Comparison of ENCODE assay signal across 22 cellular contexts in genomic region chr12:89391726-89392336, GRCh38. TPM values are rescaled to one million over a fixed set of nuclear protein-coding genes. Genes with fewer than 3 reads are reported as not detected.
DNase-seq lines count a peak whose midpoint lies in the region; ATAC-seq and TF ChIP-seq lines count a peak whose summit lies in the region.
"Had no signal": no experiment of that assay in that cellular context is flagged by ENCODE, and none has a peak within 500 bp of the region (broad histone marks: within the 10 kb centered on the region; RNA-seq: fewer than 3 reads in every experiment).

No MANE protein-coding gene starts in this region.

- intact Hi-C loops in A673 (cut with micrococcal nuclease; ENCODE audit: unreplicated experiment) (no loop called here), colonic mucosa (cut with DNase I) (no loop called here)

- H3K27ac ChIP-seq in A673 (ENCODE audit: low read depth, low read length, poor library complexity, severe bottlenecking) (peak overlapping the region; percentile 88), colonic mucosa (peak overlapping the region; percentile 68), osteoblast (ENCODE audit: low read depth, low read length) (peak overlapping the region; percentile 82)
- H3K27ac ChIP-seq: psoas muscle, tibial artery had no signal

- H3K4me1 ChIP-seq in A673 (ENCODE audit: insufficient read depth, low read length, poor library complexity, severe bottlenecking) (peaks cover 57% of the 10 kb centered on the region), colonic mucosa (peaks cover 4% of the 10 kb centered on the region), osteoblast (ENCODE audit: insufficient read depth, low read length) (peaks cover 23% of the 10 kb centered on the region)
- H3K4me1 ChIP-seq: breast epithelium, Peyer's patch, tibial artery had no signal

- POLR2A ChIA-PET in A673 (lab: Charles Lee; ENCODE audit: low non-redundant PET), result no interaction called here

- no peak overlapping the region for H3K9ac ChIP-seq in colonic mucosa (ENCODE audit: low read depth in 2 of 2, low read length in 2 of 2)
- H3K9ac ChIP-seq: SK-N-SH had no signal

- no peaks in the 10 kb centered on the region for H3K79me2 ChIP-seq in osteoblast (ENCODE audit: insufficient read depth, low read length)

- no peak overlapping the region for H3K4me2 ChIP-seq in osteoblast (ENCODE audit: insufficient read depth, low read length)
- H3K4me2 ChIP-seq: SK-N-SH had no signal

- ATAC-seq in HG03108 (IDR thresholded peaks at IDR 0.05; ENCODE audit: unreplicated experiment), result no peak
- ATAC-seq: psoas muscle had no signal

- no peaks in the 10 kb centered on the region for H3K9me3 ChIP-seq in A673 (ENCODE audit: low read depth, low read length, poor library complexity, severe bottlenecking)
- no peaks in the 10 kb centered on the region for H3K9me3 ChIP-seq in colonic mucosa
- H3K9me3 ChIP-seq in osteoblast (ENCODE audit: low read depth, low read length), result no peaks in the 10 kb centered on the region
- H3K9me3 ChIP-seq: BLaER1 treated with 17β-estradiol and CSF1 and Interleukin-3, amounts not matched to agents 10 nM and 100 nM; breast epithelium; left lung; Peyer's patch; psoas muscle; SK-N-SH; tibial artery had no signal

- no peaks in the 10 kb centered on the region for H4K20me1 ChIP-seq in osteoblast (ENCODE audit: insufficient read depth, low read length)
- H4K20me1 ChIP-seq: BLaER1 treated with 17β-estradiol and CSF1 and Interleukin-3, amounts not matched to agents 10 nM and 100 nM had no signal

- TF ChIP-seq CTCF in A673 (conservative IDR thresholded peaks at IDR 0.05; ENCODE audit: low read depth, low read length) (no peak), colonic mucosa (IDR thresholded peaks at IDR 0.05) (no peak), osteoblast (IDR thresholded peaks at IDR 0.05; ENCODE audit: extremely low read depth, low read depth, low read length) (no peak)

- DNase-seq in A673 (ENCODE audit: low spot score) (no peak), colonic mucosa (no peak), osteoblast (ENCODE audit: insufficient read length, low spot score, missing footprints) (no peak), NCI-H510A (lab: John Stamatoyannopoulos, UW) (no peak), globus pallidus (ENCODE audit: low spot score) (no peak), iPS-NIHi7 (ENCODE audit: extremely low spot score) (no peak)
- DNase-seq: activated B cell treated with CpG ODN at 0.5 μM for 24 hours; activated CD4-positive, alpha-beta memory T cell treated with anti-CD3 and anti-CD28 coated beads, Interleukin-2, amount 10 ng/mL, durations not matched to agents 7 days and 5 days; glutamatergic neuron; GOT3; left lung; NCI-H1105 treated with DMSO at 0.1 percent for 48 hours; NCI-H2081 treated with DMSO at 0.1 percent for 48 hours; Peyer's patch; psoas muscle; SK-N-SH; stimulated activated CD4-positive, alpha-beta T cell treated with anti-CD3 and anti-CD28 coated beads, Interleukin-4, amount 100 ng/mL, for 24 hours; tibial artery had no signal

- H3K36me3 ChIP-seq in A673 (ENCODE audit: insufficient read depth, low read length, poor library complexity, severe bottlenecking), result no peaks in the 10 kb centered on the region
- H3K36me3 ChIP-seq in colonic mucosa, result no peaks in the 10 kb centered on the region
- H3K36me3 ChIP-seq in osteoblast (ENCODE audit: insufficient read depth, low read length), result no peaks in the 10 kb centered on the region
- H3K36me3 ChIP-seq: BLaER1 treated with 17β-estradiol and CSF1 and Interleukin-3, amounts not matched to agents 10 nM and 100 nM; breast epithelium; left lung; Peyer's patch; tibial artery had no signal

- BruUV-seq in A673 (replicated peaks; lab: Mats Ljungman, UMichigan), result no TSS peak

- H3K27me3 ChIP-seq in A673 (replicated peaks; ENCODE audit: insufficient read depth, low read depth, low read length, poor library complexity) (no peaks in the 10 kb centered on the region), colonic mucosa (no peaks in the 10 kb centered on the region), osteoblast (ENCODE audit: insufficient read depth, low read length) (no peaks in the 10 kb centered on the region)
- H3K27me3 ChIP-seq: BLaER1 treated with 17β-estradiol and CSF1 and Interleukin-3, amounts not matched to agents 10 nM and 100 nM; breast epithelium; left lung; Peyer's patch; tibial artery had no signal

- peak; percentile 56; the same call in 1 of the 2 replicates for TF ChIP-seq EP300 in Ishikawa (IDR thresholded peaks at IDR 0.05; ENCODE audit: borderline replicate concordance)

- CTCF ChIA-PET in A673 (lab: Charles Lee), result no interaction called here

- no peak for TF ChIP-seq RAD21 in Ishikawa (IDR thresholded peaks at IDR 0.05; ENCODE audit: low read depth)

- no peak overlapping the region for H2AFZ ChIP-seq in osteoblast (ENCODE audit: low read length)

- H3K4me3 ChIP-seq in A673 (ENCODE audit: low read depth, low read length, poor library complexity, severe bottlenecking) (no peak overlapping the region), colonic mucosa (no peak overlapping the region), osteoblast (ENCODE audit: insufficient read depth, low read length) (no peak overlapping the region)
- H3K4me3 ChIP-seq: BLaER1 treated with 17β-estradiol and CSF1 and Interleukin-3, amounts not matched to agents 10 nM and 100 nM; breast epithelium; left lung; Peyer's patch; psoas muscle; tibial artery had no signal

TF ChIP-seq in Ishikawa, 13 proteins besides CTCF, POLR2A, EP300 and RAD21:
- TF ChIP-seq CEBPB (IDR thresholded peaks at IDR 0.05) (no peak), USF1 (IDR thresholded peaks at IDR 0.05) (0 out of 2 replicates have a peak, but pooled peaks have one; percentile 15), YY1 (IDR thresholded peaks at IDR 0.05; ENCODE audit: low read depth) (no peak), TCF12 (IDR thresholded peaks at IDR 0.05; ENCODE audit: low read depth) (peak; percentile 70), NFIC (IDR thresholded peaks at IDR 0.05) (peak; percentile 55; the same call in 1 of the 2 replicates), CREB1 (IDR thresholded peaks at IDR 0.05; ENCODE audit: low read depth) (no peak), FOXM1 (IDR thresholded peaks at IDR 0.05; ENCODE audit: borderline replicate concordance, low read depth) (no peak), ZBTB7A (IDR thresholded peaks at IDR 0.05; ENCODE audit: low read depth) (no peak)

RNA-seq across cellular contexts. Expression of gene DUSP6, which starts 39.5 kb away (rescaled TPM):
- total RNA-seq in A673 (2021) (207 and 226 TPM in 2 replicates), colonic mucosa (10 to 100 TPM; 53.8 to 97.6 TPM), osteoblast (28.6 and 30.0 TPM in 2 replicates)
